In genomic region chr16:81369888-81370504, GRCh38 we compare ENCODE assay signal across 12 cellular contexts.
"Had no signal": no experiment of that assay in that cellular context is flagged by ENCODE, and none has a peak within 500 bp of the region (broad histone marks: within the 10 kb centered on the region; RNA-seq: fewer than 3 reads in every experiment).

No MANE protein-coding gene starts in this region.

- H3K9me3 ChIP-seq: vagina had no signal

- DNase-seq: activated CD4-positive, alpha-beta T cell treated with anti-CD3 and anti-CD28 coated beads, Interleukin-2, amount 50 U/mL, for 48 hours; activated naive CD4-positive, alpha-beta T cell; activated naive CD8-positive, alpha-beta T cell treated with anti-CD3 and anti-CD28 coated beads, Interleukin-2, amount 50 U/mL, for 24 hours; activated T-cell treated with anti-CD3 and anti-CD28 coated beads, Interleukin-2, amount 50 U/mL, for 48 hours; foreskin keratinocyte; head of caudate nucleus; naive thymus-derived CD8-positive, alpha-beta T cell; stimulated activated CD4-positive, alpha-beta T cell treated with anti-CD3 and anti-CD28 coated beads, Interleukin-2, amount 100 ng/mL, for 48 hours had no signal

- H3K27me3 Mint-ChIP-seq: activated naive CD8-positive, alpha-beta T cell treated with anti-CD3 and anti-CD28 coated beads, Interleukin-2, amount 50 U/mL, for 24 hours; naive thymus-derived CD8-positive, alpha-beta T cell had no signal

- H3K27ac ChIP-seq: cardiac muscle cell, vagina had no signal

- H3K9me3 Mint-ChIP-seq: activated naive CD8-positive, alpha-beta T cell treated with anti-CD3 and anti-CD28 coated beads, Interleukin-2, amount 50 U/mL, for 24 hours; naive thymus-derived CD8-positive, alpha-beta T cell; T-helper 2 cell treated with Interferon-gamma antibody and Interleukin-4, amounts not matched to agents 5 μg/mL and 100 μg/mL, for 36 hours had no signal

- H3K4me1 ChIP-seq: foreskin keratinocyte, vagina had no signal

- H3K27ac Mint-ChIP-seq: activated naive CD8-positive, alpha-beta T cell treated with anti-CD3 and anti-CD28 coated beads, Interleukin-2, amount 50 U/mL, for 24 hours; T-helper 2 cell treated with Interferon-gamma antibody and Interleukin-4, amounts not matched to agents 5 μg/mL and 100 μg/mL, for 36 hours had no signal

- H3K27me3 ChIP-seq: cardiac muscle cell, foreskin keratinocyte, vagina had no signal

- H3K4me3 ChIP-seq: cardiac muscle cell, vagina had no signal

- ATAC-seq: activated CD4-positive, CD25-positive, alpha-beta regulatory T cell treated with anti-CD3 and anti-CD28 coated beads, Interleukin-2, amount 50 U/mL, for 24 hours; activated naive CD8-positive, alpha-beta T cell treated with anti-CD3 and anti-CD28 coated beads, Interleukin-2, amount 50 U/mL, for 24 hours; foreskin keratinocyte; naive thymus-derived CD8-positive, alpha-beta T cell had no signal

- H3K4me3 Mint-ChIP-seq: activated naive CD8-positive, alpha-beta T cell treated with anti-CD3 and anti-CD28 coated beads, Interleukin-2, amount 50 U/mL, for 24 hours; naive thymus-derived CD8-positive, alpha-beta T cell; T-helper 2 cell treated with Interferon-gamma antibody and Interleukin-4, amounts not matched to agents 5 μg/mL and 100 μg/mL, for 36 hours had no signal
